ENCODE assay signal across 15 cellular contexts in genomic region chr19:5567971-5568407, GRCh38. TPM values are rescaled to one million over a fixed set of nuclear protein-coding genes. Genes with fewer than 3 reads are reported as not detected.
DNase-seq lines count a peak whose midpoint lies in the region; ATAC-seq and TF ChIP-seq lines count a peak whose summit lies in the region.
"Had no signal": no experiment of that assay in that cellular context is flagged by ENCODE, and none has a peak within 500 bp of the region (broad histone marks: within the 10 kb centered on the region; RNA-seq: fewer than 3 reads in every experiment).

No MANE protein-coding gene starts in this region.

- in situ Hi-C loops in Panc1 (cut with HindIII; ENCODE audit: low pct_unique_long_range_greater_than_20kb, low sequenced_read_pairs), result no loop called here

- H3K27ac ChIP-seq in Panc1 (ENCODE audit: low read length) (no peak overlapping the region), iPS DF 6.9 (ENCODE audit: low read length) (no peak overlapping the region), RWPE1 (no peak overlapping the region)

- H3K9me3 Mint-ChIP-seq in activated CD4-positive, alpha-beta memory T cell treated with anti-CD3 and anti-CD28 coated beads, Interleukin-2, amount 10 ng/mL, durations not matched to agents 7 days and 5 days, result no peaks in the 10 kb centered on the region
- H3K9me3 Mint-ChIP-seq: activated naive CD8-positive, alpha-beta T cell treated with anti-CD3 and anti-CD28 coated beads, Interleukin-2, amount 50 U/mL, for 24 hours had no signal

- POLR2A ChIA-PET in Panc1 (lab: Charles Lee) (no interaction called here), RWPE1 (lab: Yijun Ruan, JAX; ENCODE audit: low non-redundant PET) (interaction anchor here (0.6 kb wide), 1 partner anchor 768 kb away, joined by 8 read pairs; no protein-coding TSS in a partner anchor)
- POLR2A ChIA-PET in activated CD4-positive, alpha-beta memory T cell treated with anti-CD3 and anti-CD28 coated beads, Interleukin-2, amount 10 ng/mL, durations not matched to agents 7 days and 5 days (lab: Charles Lee), result no interaction called here

- H3K27ac Mint-ChIP-seq in activated CD4-positive, alpha-beta memory T cell treated with anti-CD3 and anti-CD28 coated beads, Interleukin-2, amount 10 ng/mL, durations not matched to agents 7 days and 5 days, result no peak overlapping the region
- H3K27ac Mint-ChIP-seq: activated naive CD8-positive, alpha-beta T cell treated with anti-CD3 and anti-CD28 coated beads, Interleukin-2, amount 50 U/mL, for 24 hours had no signal

- H3K4me1 ChIP-seq in Panc1 (ENCODE audit: control insufficient read depth, insufficient read depth, low read length), result no peaks in the 10 kb centered on the region
- no peaks in the 10 kb centered on the region for H3K4me1 ChIP-seq in iPS DF 6.9 (ENCODE audit: control insufficient read depth, insufficient read depth, low read length)

- H3K9me3 ChIP-seq in Panc1 (ENCODE audit: control insufficient read depth, insufficient read depth, low read depth, low read length), result no peaks in the 10 kb centered on the region
- no peaks in the 10 kb centered on the region for H3K9me3 ChIP-seq in iPS DF 6.9 (ENCODE audit: control insufficient read depth, insufficient read depth, low read length)

- no peak overlapping the region for H3K4me3 Mint-ChIP-seq in activated CD4-positive, alpha-beta memory T cell treated with anti-CD3 and anti-CD28 coated beads, Interleukin-2, amount 10 ng/mL, durations not matched to agents 7 days and 5 days
- H3K4me3 Mint-ChIP-seq: activated naive CD8-positive, alpha-beta T cell treated with anti-CD3 and anti-CD28 coated beads, Interleukin-2, amount 50 U/mL, for 24 hours had no signal

- no peaks in the 10 kb centered on the region for H3K36me3 ChIP-seq in H7 (replicated peaks; ENCODE audit: control insufficient read depth, insufficient read depth, low read length)
- no peaks in the 10 kb centered on the region for H3K36me3 ChIP-seq in Panc1 (ENCODE audit: control insufficient read depth, insufficient read depth, low read length)
- no peaks in the 10 kb centered on the region for H3K36me3 ChIP-seq in iPS DF 6.9 (ENCODE audit: control insufficient read depth, insufficient read depth, low read length)

- H3K4me3 ChIP-seq in H7 (ENCODE audit: insufficient read depth, low read depth, low read length) (peak overlapping the region; percentile 53), Panc1 (ENCODE audit: low read depth in 2 of 2, low read length in 2 of 2) (peak overlapping the region in 1 of 2 experiments; percentile 29; a peak in 2 of 4 replicates), iPS DF 6.9 (ENCODE audit: low read length) (peak overlapping the region; percentile 20; the same call in 1 of the 2 replicates)

- H3K4me1 Mint-ChIP-seq in activated CD4-positive, alpha-beta memory T cell treated with anti-CD3 and anti-CD28 coated beads, Interleukin-2, amount 10 ng/mL, durations not matched to agents 7 days and 5 days, result no peaks in the 10 kb centered on the region
- H3K4me1 Mint-ChIP-seq: activated naive CD8-positive, alpha-beta T cell treated with anti-CD3 and anti-CD28 coated beads, Interleukin-2, amount 50 U/mL, for 24 hours had no signal

- H3K36me3 Mint-ChIP-seq in activated CD4-positive, alpha-beta memory T cell treated with anti-CD3 and anti-CD28 coated beads, Interleukin-2, amount 10 ng/mL, durations not matched to agents 7 days and 5 days (ENCODE audit: low read depth), result no peaks in the 10 kb centered on the region

- intact Hi-C loops in Panc1 (cut with micrococcal nuclease; ENCODE audit: unreplicated experiment), result no loop called here

- TF ChIP-seq CTCF in Panc1 (IDR thresholded peaks at IDR 0.05) (no peak), RWPE1 (conservative IDR thresholded peaks at IDR 0.05; ENCODE audit: low read depth) (no peak)

- ATAC-seq in Panc1 (peak; percentile 76), HG03521 (IDR thresholded peaks at IDR 0.05; ENCODE audit: unreplicated experiment) (no peak)
- ATAC-seq: activated naive CD8-positive, alpha-beta T cell treated with anti-CD3 and anti-CD28 coated beads, Interleukin-2, amount 50 U/mL, for 24 hours had no signal

- no TSS peak for BruUV-seq in Panc1 (replicated peaks; lab: Mats Ljungman, UMichigan)

- H3K27me3 Mint-ChIP-seq in activated CD4-positive, alpha-beta memory T cell treated with anti-CD3 and anti-CD28 coated beads, Interleukin-2, amount 10 ng/mL, durations not matched to agents 7 days and 5 days, result peaks cover 4% of the 10 kb centered on the region

- H3K27me3 ChIP-seq in H7 (ENCODE audit: control insufficient read depth, insufficient read depth, low read length), result peaks cover 16% of the 10 kb centered on the region
- H3K27me3 ChIP-seq in Panc1 (ENCODE audit: control insufficient read depth, insufficient read depth, low read length), result peaks cover 8% of the 10 kb centered on the region; the same call in 1 of the 2 replicates
- H3K27me3 ChIP-seq in iPS DF 6.9 (ENCODE audit: control insufficient read depth, insufficient read depth, low read length), result peaks cover 4% of the 10 kb centered on the region; the same call in 1 of the 2 replicates

- DNase-seq in H7 (no peak), Panc1 (ENCODE audit: low read depth, low spot score) (no peak), iPS DF 6.9 (ENCODE audit: low read depth, low spot score) (no peak), retina (peak; percentile 48), RWPE1 (ENCODE audit: low spot score) (no peak)
- DNase-seq in activated CD4-positive, alpha-beta memory T cell treated with anti-CD3 and anti-CD28 coated beads, Interleukin-2, amount 10 ng/mL, durations not matched to agents 7 days and 5 days, result no peak
- DNase-seq in activated CD8-positive, alpha-beta memory T cell treated with anti-CD3 and anti-CD28 coated beads, Interleukin-2, amount 50 U/mL, for 48 hours, result no peak
- DNase-seq: activated CD4-positive, CD25-positive, alpha-beta regulatory T cell; activated CD8-positive, alpha-beta memory T cell treated with anti-CD3 and anti-CD28 coated beads, Interleukin-2, amount 50 U/mL, for 4 hours; activated naive CD8-positive, alpha-beta T cell treated with anti-CD3 and anti-CD28 coated beads, Interleukin-2, amount 50 U/mL, for 24 hours; cortex of kidney; NCI-H1105 treated with DMSO at 0.1 percent for 48 hours; occipital lobe; SW 1271 had no signal

- WGBS in iPS DF 6.9 (ENCODE audit: insufficient coverage, insufficient read length), result no CpG with 5 or more reads among the region's 39 CpGs

- CTCF ChIA-PET in Panc1 (lab: Charles Lee), result interaction anchor here (0.7 kb wide), 1 partner anchor 205 kb away, joined by 6 read pairs; no protein-coding TSS in a partner anchor
- CTCF ChIA-PET in RWPE1 (lab: Yijun Ruan, JAX), result interaction anchor here (0.6 to 1.0 kb wide), 2 partner anchors 9 to 552 kb away, joined by 3 read pairs; no protein-coding TSS in a partner anchor
- CTCF ChIA-PET in activated CD4-positive, alpha-beta memory T cell treated with anti-CD3 and anti-CD28 coated beads, Interleukin-2, amount 10 ng/mL, durations not matched to agents 7 days and 5 days (lab: Charles Lee), result interaction anchor here (0.6 kb wide), 1 partner anchor 13 kb away, joined by 3 read pairs; no protein-coding TSS in a partner anchor

RNA-seq across cellular contexts. Expression of gene TINCR, which starts 0.2 kb away (rescaled TPM):
- 0.28 and 0.74 TPM in 2 replicates for total RNA-seq in H7 (2014; rRNA removed; shearing (Covaris generic))
- 2.3 TPM for total RNA-seq in Panc1 (2021; ENCODE audit: unreplicated experiment)
- 2.8 TPM for polyA plus RNA-seq in Panc1 (2012; ENCODE audit: insufficient read length)
- total RNA-seq in activated CD4-positive, alpha-beta memory T cell treated with anti-CD3 and anti-CD28 coated beads, Interleukin-2, amount 10 ng/mL, durations not matched to agents 7 days and 5 days, result under 1 TPM; 0.38 to 0.53 TPM

RNA-seq across cellular contexts. Expression of gene SAFB2, which starts 54.6 kb away (rescaled TPM):
- total RNA-seq in H7 (2014; rRNA removed; shearing (Covaris generic)), result 26.6 and 34.3 TPM in 2 replicates
- total RNA-seq in Panc1 (2021; ENCODE audit: unreplicated experiment), result 83.5 TPM
- polyA plus RNA-seq in Panc1 (2012; ENCODE audit: insufficient read length), result 93.8 TPM
- total RNA-seq in activated CD4-positive, alpha-beta memory T cell treated with anti-CD3 and anti-CD28 coated beads, Interleukin-2, amount 10 ng/mL, durations not matched to agents 7 days and 5 days, result 10 to 100 TPM; 90.5 to 90.7 TPM

RNA-seq across cellular contexts. Expression of gene SAFB, which starts 54.9 kb away (rescaled TPM):
- total RNA-seq in H7 (2014; rRNA removed; shearing (Covaris generic)), result 44.4 and 64.4 TPM in 2 replicates
- 83.0 TPM for total RNA-seq in Panc1 (2021; ENCODE audit: unreplicated experiment)
- 99.0 TPM for polyA plus RNA-seq in Panc1 (2012; ENCODE audit: insufficient read length)
- total RNA-seq in activated CD4-positive, alpha-beta memory T cell treated with anti-CD3 and anti-CD28 coated beads, Interleukin-2, amount 10 ng/mL, durations not matched to agents 7 days and 5 days, result 100 to 1,000 TPM; 124 to 126 TPM
